In genomic region chr6:10528170-10528981, GRCh38 we compare ENCODE assay signal across 8 cellular contexts. TPM values are rescaled to one million over a fixed set of nuclear protein-coding genes. Genes with fewer than 3 reads are reported as not detected.
A peak's percentile ranks its signal among the peaks of the same experiment; 100 is the strongest.
DNase-seq lines count a peak whose midpoint lies in the region; ATAC-seq lines count a peak whose summit lies in the region.

No MANE protein-coding gene starts in this region.

- peak overlapping the region; percentile 60 for H3K4me3 ChIP-seq in mononuclear cell (ENCODE audit: low read length)

- in situ Hi-C loops in Caki2 (cut with HindIII; ENCODE audit: low pct_unique_long_range_greater_than_20kb, low sequenced_read_pairs), result no loop called here

- no peaks in the 10 kb centered on the region for H3K27me3 ChIP-seq in mononuclear cell (ENCODE audit: insufficient read depth, low read length)

- peaks cover 60% of the 10 kb centered on the region for H3K4me1 ChIP-seq in mononuclear cell (ENCODE audit: insufficient read depth, low read length)

- ATAC-seq in GM19351 (IDR thresholded peaks at IDR 0.05; ENCODE audit: unreplicated experiment), result peak; percentile 52
- ATAC-seq in HG03342 (IDR thresholded peaks at IDR 0.05; ENCODE audit: unreplicated experiment), result peak; percentile 51

- no peaks in the 10 kb centered on the region for H3K9me3 ChIP-seq in mononuclear cell (ENCODE audit: low read depth, low read length)

- DNase-seq in Caki2 (ENCODE audit: low read depth), result peak; percentile 93
- DNase-seq in RPMI7951 (ENCODE audit: low read depth), result peak; percentile 66
- peak; percentile 55 for DNase-seq in cerebellar cortex (ENCODE audit: low spot score)
- no peak for DNase-seq in iPS-NIHi7 (ENCODE audit: extremely low spot score)
- no peak for DNase-seq in SIG-M5 (lab: John Stamatoyannopoulos, UW)

RNA-seq across cellular contexts. Expression of gene GCNT2, which starts 7.2 kb away (rescaled TPM):
- 43.9 and 54.9 TPM in 2 replicates for total RNA-seq in Caki2 (2014; rRNA removed; shearing (Covaris generic); ENCODE audit: low replicate concordance)
- 6.2 and 7.9 TPM in 2 replicates for total RNA-seq in RPMI7951 (2014; rRNA removed; shearing (Covaris generic))
- total RNA-seq in mononuclear cell, result 6.8 TPM

Comparison
In these comparisons a context has a peak if more than half of its experiments do, and no peak if none do; other contexts are left out.
1. DNase-seq: peak in Caki2 (single experiment), RPMI7951 (single experiment) and cerebellar cortex (single experiment); none in iPS-NIHi7 (single experiment) and SIG-M5 (single experiment).